Comparison of ENCODE assay signal across 2 cellular contexts in the genomic region with DNA sequence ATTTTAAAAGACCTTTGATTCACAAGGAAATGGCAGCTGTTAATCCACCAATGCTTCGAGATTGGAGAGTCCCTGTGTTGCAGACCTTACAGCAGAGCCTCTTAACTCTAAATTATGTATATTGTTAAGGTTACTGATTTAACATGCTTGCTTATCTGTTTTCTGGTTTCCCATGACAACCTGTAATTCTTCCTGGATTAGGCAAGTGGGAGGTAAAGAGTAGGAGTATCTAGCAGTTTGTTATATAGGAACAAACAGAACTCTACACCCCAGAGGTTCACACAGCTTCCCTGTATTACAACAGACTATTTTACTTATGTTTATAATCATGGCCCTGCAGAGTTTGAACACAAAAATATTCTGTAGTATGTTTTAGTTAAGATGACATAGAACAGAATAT.
TF ChIP-seq lines count a peak whose summit lies in the region.

No MANE protein-coding gene starts in this region.

TF ChIP-seq in IMR-90, 13 proteins besides CTCF, POLR2A, EP300 and RAD21:
- TF ChIP-seq NFE2L2 (IDR thresholded peaks at IDR 0.05; ENCODE audit: low read depth, low read length) (no peak), CEBPB (IDR thresholded peaks at IDR 0.05; ENCODE audit: low read depth, low read length) (no peak), ELK1 (IDR thresholded peaks at IDR 0.05; ENCODE audit: borderline replicate concordance, low read depth, low read length) (no peak), MXI1 (IDR thresholded peaks at IDR 0.05; ENCODE audit: borderline replicate concordance, low read depth, low read length) (no peak), RFX5 (IDR thresholded peaks at IDR 0.05; ENCODE audit: low read depth, low read length) (no peak), CHD1 (IDR thresholded peaks at IDR 0.05; ENCODE audit: low read depth, low read length) (no peak), FOS (IDR thresholded peaks at IDR 0.05; ENCODE audit: low read depth, low read length) (no peak), BHLHE40 (IDR thresholded peaks at IDR 0.05; ENCODE audit: low read depth, low read length) (no peak), MAFK (IDR thresholded peaks at IDR 0.05; ENCODE audit: low read depth, low read length) (no peak), RCOR1 (IDR thresholded peaks at IDR 0.05; ENCODE audit: insufficient replicate concordance, low read length) (no peak), SMC3 (IDR thresholded peaks at IDR 0.05; ENCODE audit: low read depth, low read length) (no peak), MAZ (IDR thresholded peaks at IDR 0.05; ENCODE audit: borderline replicate concordance, low read depth, low read length) (no peak)
- TF ChIP-seq, protein P1, sequence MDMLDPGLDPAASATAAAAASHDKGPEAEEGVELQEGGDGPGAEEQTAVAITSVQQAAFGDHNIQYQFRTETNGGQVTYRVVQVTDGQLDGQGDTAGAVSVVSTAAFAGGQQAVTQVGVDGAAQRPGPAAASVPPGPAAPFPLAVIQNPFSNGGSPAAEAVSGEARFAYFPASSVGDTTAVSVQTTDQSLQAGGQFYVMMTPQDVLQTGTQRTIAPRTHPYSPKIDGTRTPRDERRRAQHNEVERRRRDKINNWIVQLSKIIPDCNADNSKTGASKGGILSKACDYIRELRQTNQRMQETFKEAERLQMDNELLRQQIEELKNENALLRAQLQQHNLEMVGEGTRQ (IDR thresholded peaks at IDR 0.05; ENCODE audit: low read depth, low read length): no peak

TF ChIP-seq in HepG2, 621 proteins besides CTCF, POLR2A, EP300 and RAD21 (continues in another document):
- TF ChIP-seq SOX5 (CRISPR knock-in tag; IDR thresholded peaks at IDR 0.05; ENCODE audit: borderline replicate concordance): peak; percentile 18; the same call in 1 of the 2 replicates
- peak; percentile 81 for TF ChIP-seq CEBPG (CRISPR knock-in tag; IDR thresholded peaks at IDR 0.05)
- TF ChIP-seq, protein P2, sequence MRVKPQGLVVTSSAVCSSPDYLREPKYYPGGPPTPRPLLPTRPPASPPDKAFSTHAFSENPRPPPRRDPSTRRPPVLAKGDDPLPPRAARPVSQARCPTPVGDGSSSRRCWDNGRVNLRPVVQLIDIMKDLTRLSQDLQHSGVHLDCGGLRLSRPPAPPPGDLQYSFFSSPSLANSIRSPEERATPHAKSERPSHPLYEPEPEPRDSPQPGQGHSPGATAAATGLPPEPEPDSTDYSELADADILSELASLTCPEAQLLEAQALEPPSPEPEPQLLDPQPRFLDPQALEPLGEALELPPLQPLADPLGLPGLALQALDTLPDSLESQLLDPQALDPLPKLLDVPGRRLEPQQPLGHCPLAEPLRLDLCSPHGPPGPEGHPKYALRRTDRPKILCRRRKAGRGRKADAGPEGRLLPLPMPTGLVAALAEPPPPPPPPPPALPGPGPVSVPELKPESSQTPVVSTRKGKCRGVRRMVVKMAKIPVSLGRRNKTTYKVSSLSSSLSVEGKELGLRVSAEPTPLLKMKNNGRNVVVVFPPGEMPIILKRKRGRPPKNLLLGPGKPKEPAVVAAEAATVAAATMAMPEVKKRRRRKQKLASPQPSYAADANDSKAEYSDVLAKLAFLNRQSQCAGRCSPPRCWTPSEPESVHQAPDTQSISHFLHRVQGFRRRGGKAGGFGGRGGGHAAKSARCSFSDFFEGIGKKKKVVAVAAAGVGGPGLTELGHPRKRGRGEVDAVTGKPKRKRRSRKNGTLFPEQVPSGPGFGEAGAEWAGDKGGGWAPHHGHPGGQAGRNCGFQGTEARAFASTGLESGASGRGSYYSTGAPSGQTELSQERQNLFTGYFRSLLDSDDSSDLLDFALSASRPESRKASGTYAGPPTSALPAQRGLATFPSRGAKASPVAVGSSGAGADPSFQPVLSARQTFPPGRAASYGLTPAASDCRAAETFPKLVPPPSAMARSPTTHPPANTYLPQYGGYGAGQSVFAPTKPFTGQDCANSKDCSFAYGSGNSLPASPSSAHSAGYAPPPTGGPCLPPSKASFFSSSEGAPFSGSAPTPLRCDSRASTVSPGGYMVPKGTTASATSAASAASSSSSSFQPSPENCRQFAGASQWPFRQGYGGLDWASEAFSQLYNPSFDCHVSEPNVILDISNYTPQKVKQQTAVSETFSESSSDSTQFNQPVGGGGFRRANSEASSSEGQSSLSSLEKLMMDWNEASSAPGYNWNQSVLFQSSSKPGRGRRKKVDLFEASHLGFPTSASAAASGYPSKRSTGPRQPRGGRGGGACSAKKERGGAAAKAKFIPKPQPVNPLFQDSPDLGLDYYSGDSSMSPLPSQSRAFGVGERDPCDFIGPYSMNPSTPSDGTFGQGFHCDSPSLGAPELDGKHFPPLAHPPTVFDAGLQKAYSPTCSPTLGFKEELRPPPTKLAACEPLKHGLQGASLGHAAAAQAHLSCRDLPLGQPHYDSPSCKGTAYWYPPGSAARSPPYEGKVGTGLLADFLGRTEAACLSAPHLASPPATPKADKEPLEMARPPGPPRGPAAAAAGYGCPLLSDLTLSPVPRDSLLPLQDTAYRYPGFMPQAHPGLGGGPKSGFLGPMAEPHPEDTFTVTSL (CRISPR knock-in tag; IDR thresholded peaks at IDR 0.05; ENCODE audit: borderline replicate concordance): peak; percentile 27; the same call in 1 of the 2 replicates
- TF ChIP-seq ETV5 (CRISPR knock-in tag; IDR thresholded peaks at IDR 0.05; ENCODE audit: borderline replicate concordance): peak; percentile 24; the same call in 1 of the 2 replicates
- 0 out of 2 replicates have a peak, but pooled peaks have one; percentile 28 for TF ChIP-seq GATAD1 (CRISPR knock-in tag; IDR thresholded peaks at IDR 0.05)
- no peak for TF ChIP-seq ZNF17 (CRISPR knock-in tag; IDR thresholded peaks at IDR 0.05)
- 0 out of 3 replicates have a peak, but pooled peaks have one; percentile 15 for TF ChIP-seq MXI1 (IDR thresholded peaks at IDR 0.05; ENCODE audit: borderline replicate concordance, low read depth, low read length)
- no peak for TF ChIP-seq NFYB (CRISPR knock-in tag; IDR thresholded peaks at IDR 0.05)
- TF ChIP-seq RXRB (CRISPR knock-in tag; IDR thresholded peaks at IDR 0.05; ENCODE audit: borderline replicate concordance): peak; percentile 36; the same call in 1 of the 2 replicates
- TF ChIP-seq RARA (CRISPR knock-in tag; IDR thresholded peaks at IDR 0.05): peak; percentile 11; the same call in 1 of the 2 replicates
- no peak for TF ChIP-seq ZNF784 (CRISPR knock-in tag; IDR thresholded peaks at IDR 0.05; ENCODE audit: borderline replicate concordance)
- TF ChIP-seq, protein P3, sequence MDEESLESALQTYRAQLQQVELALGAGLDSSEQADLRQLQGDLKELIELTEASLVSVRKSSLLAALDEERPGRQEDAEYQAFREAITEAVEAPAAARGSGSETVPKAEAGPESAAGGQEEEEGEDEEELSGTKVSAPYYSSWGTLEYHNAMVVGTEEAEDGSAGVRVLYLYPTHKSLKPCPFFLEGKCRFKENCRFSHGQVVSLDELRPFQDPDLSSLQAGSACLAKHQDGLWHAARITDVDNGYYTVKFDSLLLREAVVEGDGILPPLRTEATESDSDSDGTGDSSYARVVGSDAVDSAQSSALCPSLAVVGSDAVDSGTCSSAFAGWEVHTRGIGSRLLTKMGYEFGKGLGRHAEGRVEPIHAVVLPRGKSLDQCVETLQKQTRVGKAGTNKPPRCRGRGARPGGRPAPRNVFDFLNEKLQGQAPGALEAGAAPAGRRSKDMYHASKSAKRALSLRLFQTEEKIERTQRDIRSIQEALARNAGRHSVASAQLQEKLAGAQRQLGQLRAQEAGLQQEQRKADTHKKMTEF (CRISPR knock-in tag; IDR thresholded peaks at IDR 0.05): peak; percentile 39; the same call in 1 of the 2 replicates
- TF ChIP-seq ARID3A (IDR thresholded peaks at IDR 0.05; ENCODE audit: low read depth, low read length): peak; percentile 71; the same call in 1 of the 2 replicates
- TF ChIP-seq ZNF124 (CRISPR knock-in tag; IDR thresholded peaks at IDR 0.05): peak; percentile 56; the same call in 1 of the 2 replicates
- TF ChIP-seq FOXP1 (IDR thresholded peaks at IDR 0.05): no peak
- peak; percentile 46; the same call in 1 of the 2 replicates for TF ChIP-seq FOXP1 (CRISPR knock-in tag; IDR thresholded peaks at IDR 0.05)
- peak; percentile 73 for TF ChIP-seq SAP130 (CRISPR knock-in tag; IDR thresholded peaks at IDR 0.05; ENCODE audit: low read depth)
- peak; percentile 32; the same call in 1 of the 2 replicates for TF ChIP-seq ATF1 (CRISPR knock-in tag; IDR thresholded peaks at IDR 0.05)
- TF ChIP-seq, protein P4, sequence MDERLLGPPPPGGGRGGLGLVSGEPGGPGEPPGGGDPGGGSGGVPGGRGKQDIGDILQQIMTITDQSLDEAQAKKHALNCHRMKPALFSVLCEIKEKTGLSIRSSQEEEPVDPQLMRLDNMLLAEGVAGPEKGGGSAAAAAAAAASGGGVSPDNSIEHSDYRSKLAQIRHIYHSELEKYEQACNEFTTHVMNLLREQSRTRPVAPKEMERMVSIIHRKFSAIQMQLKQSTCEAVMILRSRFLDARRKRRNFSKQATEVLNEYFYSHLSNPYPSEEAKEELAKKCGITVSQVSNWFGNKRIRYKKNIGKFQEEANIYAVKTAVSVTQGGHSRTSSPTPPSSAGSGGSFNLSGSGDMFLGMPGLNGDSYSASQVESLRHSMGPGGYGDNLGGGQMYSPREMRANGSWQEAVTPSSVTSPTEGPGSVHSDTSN (CRISPR knock-in tag; IDR thresholded peaks at IDR 0.05): no peak
- TF ChIP-seq ZNF251 (CRISPR knock-in tag; IDR thresholded peaks at IDR 0.05): no peak
- no peak for TF ChIP-seq NFRKB (IDR thresholded peaks at IDR 0.05)
- no peak for TF ChIP-seq RFXAP (CRISPR knock-in tag; IDR thresholded peaks at IDR 0.05; ENCODE audit: borderline replicate concordance)
- TF ChIP-seq ZNF644 (CRISPR knock-in tag; IDR thresholded peaks at IDR 0.05; ENCODE audit: low read depth): no peak
- TF ChIP-seq, protein P5, sequence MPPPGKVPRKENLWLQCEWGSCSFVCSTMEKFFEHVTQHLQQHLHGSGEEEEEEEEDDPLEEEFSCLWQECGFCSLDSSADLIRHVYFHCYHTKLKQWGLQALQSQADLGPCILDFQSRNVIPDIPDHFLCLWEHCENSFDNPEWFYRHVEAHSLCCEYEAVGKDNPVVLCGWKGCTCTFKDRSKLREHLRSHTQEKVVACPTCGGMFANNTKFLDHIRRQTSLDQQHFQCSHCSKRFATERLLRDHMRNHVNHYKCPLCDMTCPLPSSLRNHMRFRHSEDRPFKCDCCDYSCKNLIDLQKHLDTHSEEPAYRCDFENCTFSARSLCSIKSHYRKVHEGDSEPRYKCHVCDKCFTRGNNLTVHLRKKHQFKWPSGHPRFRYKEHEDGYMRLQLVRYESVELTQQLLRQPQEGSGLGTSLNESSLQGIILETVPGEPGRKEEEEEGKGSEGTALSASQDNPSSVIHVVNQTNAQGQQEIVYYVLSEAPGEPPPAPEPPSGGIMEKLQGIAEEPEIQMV (CRISPR knock-in tag; IDR thresholded peaks at IDR 0.05; ENCODE audit: low read depth): no peak
- TF ChIP-seq ZNF414 (CRISPR knock-in tag; IDR thresholded peaks at IDR 0.05): no peak
- no peak for TF ChIP-seq DDIT3 (CRISPR knock-in tag; IDR thresholded peaks at IDR 0.05)
- no peak for TF ChIP-seq SSRP1 (CRISPR knock-in tag; IDR thresholded peaks at IDR 0.05)
- no peak for TF ChIP-seq MZF1 (CRISPR knock-in tag; IDR thresholded peaks at IDR 0.05; ENCODE audit: borderline replicate concordance)
- peak; percentile 61 for TF ChIP-seq ARID5B (CRISPR knock-in tag; IDR thresholded peaks at IDR 0.05)
- peak; percentile 83; the same call in 1 of the 2 replicates for TF ChIP-seq CEBPB (IDR thresholded peaks at IDR 0.05; ENCODE audit: borderline replicate concordance, low read depth, low read length)
